ENCODE assay signal across 1 cellular context in genomic region chr12:18320036-18320617, GRCh38.
TF ChIP-seq lines count a peak whose summit lies in the region.

No MANE protein-coding gene starts in this region.

TF ChIP-seq in GM12878, 131 proteins besides CTCF, POLR2A, EP300 and RAD21 (continued from another document):
- TF ChIP-seq E2F8 (IDR thresholded peaks at IDR 0.05; ENCODE audit: low read depth, partially characterized antibody) (no peak), YBX1 (IDR thresholded peaks at IDR 0.05) (no peak), SMARCA5 (IDR thresholded peaks at IDR 0.05) (no peak), LARP7 (IDR thresholded peaks at IDR 0.05) (no peak), MYB (IDR thresholded peaks at IDR 0.05; ENCODE audit: borderline replicate concordance, low read depth, low read length) (no peak), MXI1 (IDR thresholded peaks at IDR 0.05; ENCODE audit: low read depth, low read length) (no peak)
